26 cellular contexts compared by ENCODE assay signal in the genomic region with DNA sequence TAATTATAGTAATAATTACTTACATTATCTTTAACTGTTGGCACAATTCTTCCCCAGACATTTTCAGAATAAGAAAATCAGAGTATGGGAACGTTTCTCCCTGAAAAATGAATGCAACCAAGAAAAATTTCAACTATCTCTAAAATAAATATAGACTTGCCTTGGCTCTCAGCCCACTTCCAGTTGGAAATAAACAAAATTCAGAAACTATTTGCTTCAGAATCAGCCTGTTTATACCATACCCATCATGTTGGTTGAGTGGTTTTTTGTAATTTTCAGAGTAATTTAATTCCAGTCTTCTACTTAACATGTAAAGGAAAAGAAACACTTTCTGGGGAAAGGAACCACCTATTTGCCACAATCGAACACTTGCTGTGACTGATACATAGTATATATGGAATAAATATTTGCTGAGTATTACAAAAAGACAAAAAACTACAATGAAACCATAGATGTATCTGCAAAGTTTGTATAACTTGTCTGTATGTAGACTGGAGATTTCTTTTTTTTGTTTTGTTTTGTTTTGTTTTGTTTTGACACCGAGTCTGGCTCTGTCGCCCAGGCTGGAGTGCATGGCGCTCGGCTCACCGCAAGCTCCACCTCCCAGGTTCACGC.
A peak's percentile ranks its signal among the peaks of the same experiment; 100 is the strongest.
DNase-seq lines count a peak whose midpoint lies in the region; ATAC-seq and TF ChIP-seq lines count a peak whose summit lies in the region.
"Had no signal": no experiment of that assay in that cellular context is flagged by ENCODE, and none has a peak within 500 bp of the region (broad histone marks: within the 10 kb centered on the region; RNA-seq: fewer than 3 reads in every experiment).

No MANE protein-coding gene starts in this region.

- H3K27ac ChIP-seq in IMR-90 (ENCODE audit: insufficient read depth, low read length), result peak overlapping the region; percentile 82
- no peak overlapping the region for H3K27ac ChIP-seq in left ventricle myocardium inferior (replicated peaks)
- H3K27ac ChIP-seq: colonic mucosa, skin epidermis had no signal

- H3K27me3 Mint-ChIP-seq in activated CD8-positive, alpha-beta T cell treated with anti-CD3 and anti-CD28 coated beads, Interleukin-2, amount 10 ng/mL, durations not matched to agents 7 days and 5 days (ENCODE audit: low read depth), result no peaks in the 10 kb centered on the region
- no peaks in the 10 kb centered on the region for H3K27me3 Mint-ChIP-seq in endothelial cell (ENCODE audit: unreplicated experiment)
- H3K27me3 Mint-ChIP-seq: memory B cell had no signal

- H4K8ac ChIP-seq in IMR-90 (ENCODE audit: low read depth in 2 of 2, low read length in 2 of 2), result peak overlapping the region; percentile 88 to 89

- no peak overlapping the region for H3K27ac Mint-ChIP-seq in activated CD8-positive, alpha-beta T cell treated with anti-CD3 and anti-CD28 coated beads, Interleukin-2, amount 10 ng/mL, durations not matched to agents 7 days and 5 days
- no peak overlapping the region for H3K27ac Mint-ChIP-seq in endothelial cell (ENCODE audit: unreplicated experiment)
- H3K27ac Mint-ChIP-seq: memory B cell; naive thymus-derived CD8-positive, alpha-beta T cell; T-helper 1 cell treated with Interleukin-12 subunit alpha and Interleukin-12 subunit beta and Interleukin-4 antibody, amounts not matched to agents 30 μg/mL and 1 μg/mL, for 36 hours; type B pancreatic cell had no signal

- peak overlapping the region; percentile 98 for H3K4ac ChIP-seq in IMR-90 (ENCODE audit: low read depth, low read length)

- no peak overlapping the region for H2AK9ac ChIP-seq in IMR-90 (replicated peaks; ENCODE audit: low read depth, low read length, poor library complexity)

- H3K18ac ChIP-seq in IMR-90 (ENCODE audit: low read depth, low read length), result peak overlapping the region; percentile 99

- H2AK5ac ChIP-seq in IMR-90 (ENCODE audit: low read depth, low read length), result peak overlapping the region; percentile 96; the same call in 1 of the 2 replicates

- H3K4me1 ChIP-seq in IMR-90 (ENCODE audit: control insufficient read depth, insufficient read depth, low read length), result peaks cover 12% of the 10 kb centered on the region
- no peaks in the 10 kb centered on the region for H3K4me1 ChIP-seq in left ventricle myocardium inferior
- H3K4me1 ChIP-seq: colonic mucosa had no signal

- DNase-seq in AG20443 (ENCODE audit: low spot score) (peak; percentile 15), IMR-90 (peak; percentile 81), choroid plexus epithelial cell (ENCODE audit: low read depth) (peak; percentile 82), non-pigmented ciliary epithelial cell (ENCODE audit: low read depth) (peak; percentile 49), endothelial cell (ENCODE audit: low spot score) (no peak), left ventricle myocardium inferior (no peak), DMS53 (lab: John Stamatoyannopoulos, UW) (no peak)
- DNase-seq in activated CD8-positive, alpha-beta T cell treated with anti-CD3 and anti-CD28 coated beads, Interleukin-2, amount 10 ng/mL, durations not matched to agents 7 days and 5 days, result no peak
- DNase-seq: activated CD4-positive, alpha-beta T cell treated with anti-CD3 and anti-CD28 coated beads, Interleukin-2, amount 50 U/mL, for 1 hour; activated naive CD4-positive, alpha-beta T cell; activated T-cell treated with anti-CD3 and anti-CD28 coated beads for 4 hours; aorta; C1 segment of cervical spinal cord; colonic mucosa; DMS 273 treated with DMSO at 0.1 percent for 48 hours; kidney glomerular epithelial cell; naive thymus-derived CD8-positive, alpha-beta T cell; NCI-H146; NCI-H748 treated with DMSO at 0.1 percent for 48 hours; posterior cingulate gyrus; Right ventricle myocardium superior; stimulated activated CD4-positive, alpha-beta T cell treated with anti-CD3 and anti-CD28 coated beads, Interleukin-4, amount 100 ng/mL, for 4 hours had no signal

- POLR2A ChIA-PET in IMR-90 (lab: Charles Lee; ENCODE audit: unreplicated experiment), result no interaction called here
- POLR2A ChIA-PET in activated CD8-positive, alpha-beta T cell treated with anti-CD3 and anti-CD28 coated beads, Interleukin-2, amount 10 ng/mL, durations not matched to agents 7 days and 5 days (lab: Charles Lee), result no interaction called here

- peak overlapping the region; percentile 36; the same call in 1 of the 2 replicates for H3K4me2 ChIP-seq in IMR-90 (ENCODE audit: low read depth, low read length)

- TF ChIP-seq CTCF in IMR-90 (conservative IDR thresholded peaks at IDR 0.05; ENCODE audit: low read depth, low read length), result no peak
- no peak for TF ChIP-seq CTCF in choroid plexus epithelial cell (conservative IDR thresholded peaks at IDR 0.05; ENCODE audit: low read depth, low read length)
- TF ChIP-seq CTCF in endothelial cell (IDR thresholded peaks at IDR 0.05; ENCODE audit: unreplicated experiment), result no peak
- TF ChIP-seq CTCF in left ventricle myocardium inferior (IDR thresholded peaks at IDR 0.05; ENCODE audit: borderline replicate concordance), result no peak

- no TSS peak for BruUV-seq in IMR-90 (replicated peaks; lab: Mats Ljungman, UMichigan)

- no peaks in the 10 kb centered on the region for H3K36me3 Mint-ChIP-seq in activated CD8-positive, alpha-beta T cell treated with anti-CD3 and anti-CD28 coated beads, Interleukin-2, amount 10 ng/mL, durations not matched to agents 7 days and 5 days (ENCODE audit: low read depth)
- no peaks in the 10 kb centered on the region for H3K36me3 Mint-ChIP-seq in endothelial cell (ENCODE audit: low read depth, unreplicated experiment)
- H3K36me3 Mint-ChIP-seq: memory B cell; naive thymus-derived CD8-positive, alpha-beta T cell; type B pancreatic cell had no signal

- no peaks in the 10 kb centered on the region for H3K9me3 Mint-ChIP-seq in activated CD8-positive, alpha-beta T cell treated with anti-CD3 and anti-CD28 coated beads, Interleukin-2, amount 10 ng/mL, durations not matched to agents 7 days and 5 days (ENCODE audit: insufficient read depth)
- H3K9me3 Mint-ChIP-seq in endothelial cell (ENCODE audit: unreplicated experiment), result no peaks in the 10 kb centered on the region
- H3K9me3 Mint-ChIP-seq: memory B cell; naive thymus-derived CD8-positive, alpha-beta T cell; T-helper 1 cell treated with Interleukin-12 subunit alpha and Interleukin-12 subunit beta and Interleukin-4 antibody, amounts not matched to agents 30 μg/mL and 1 μg/mL, for 36 hours; type B pancreatic cell had no signal

- peak overlapping the region; percentile 100 for H2BK20ac ChIP-seq in IMR-90 (ENCODE audit: low read depth, low read length)

- no peak overlapping the region for H3K4me3 ChIP-seq in IMR-90 (ENCODE audit: insufficient read depth, low read depth, low read length)
- H3K4me3 ChIP-seq in choroid plexus epithelial cell (ENCODE audit: low read depth, low read length), result no peak overlapping the region
- no peak overlapping the region for H3K4me3 ChIP-seq in left ventricle myocardium inferior
- H3K4me3 ChIP-seq: colonic mucosa, skin epidermis had no signal

- intact Hi-C loops in IMR-90 (cut with micrococcal nuclease), result no loop called here
- intact Hi-C loops in left ventricle myocardium inferior (cut with micrococcal nuclease), result no loop called here

- H3K79me1 ChIP-seq in IMR-90 (ENCODE audit: low read depth in 1 of 2, low read length in 2 of 2), result no peaks in the 10 kb centered on the region

- peak overlapping the region; percentile 94 for H2BK5ac ChIP-seq in IMR-90 (ENCODE audit: low read depth, low read length, poor library complexity, severe bottlenecking)

- CTCF ChIA-PET in IMR-90 (lab: Yijun Ruan, JAX), result interaction anchor here (0.6 kb wide), 1 partner anchor 19 kb away, joined by 4 read pairs; no protein-coding TSS in a partner anchor
- CTCF ChIA-PET in activated CD8-positive, alpha-beta T cell treated with anti-CD3 and anti-CD28 coated beads, Interleukin-2, amount 10 ng/mL, durations not matched to agents 7 days and 5 days (lab: Charles Lee), result no interaction called here

- H2BK120ac ChIP-seq in IMR-90 (ENCODE audit: low read depth, low read length), result peak overlapping the region; percentile 100

- H2AFZ ChIP-seq in IMR-90 (replicated peaks; ENCODE audit: low read length, poor library complexity), result no peak overlapping the region

- H3K23ac ChIP-seq in IMR-90 (ENCODE audit: low read depth, low read length), result peak overlapping the region; percentile 95; the same call in 1 of the 2 replicates

- ATAC-seq in IMR-90 (ENCODE audit: low read depth), result peak; percentile 85
- no peak for ATAC-seq in activated CD8-positive, alpha-beta T cell treated with anti-CD3 and anti-CD28 coated beads, Interleukin-2, amount 10 ng/mL, durations not matched to agents 7 days and 5 days
- ATAC-seq: naive thymus-derived CD8-positive, alpha-beta T cell had no signal

- in situ Hi-C loops in IMR-90 (cut with MboI; ENCODE audit: low sequenced_read_pairs), result no loop called here

- H3K9me1 ChIP-seq in IMR-90 (ENCODE audit: insufficient read depth, low read length), result 0 out of 2 replicates have a peak, but pooled peaks cover 2% of the 10 kb centered on the region

- WGBS in IMR-90 (ENCODE audit: extremely low coverage in 2 of 2, insufficient read length in 1 of 2), 2 experiments, result no CpG with 5 or more reads among the region's 8 CpGs

- no peaks in the 10 kb centered on the region for H4K20me1 ChIP-seq in IMR-90 (ENCODE audit: insufficient read depth, low read length)

- TF ChIP-seq POLR2A in IMR-90 (IDR thresholded peaks at IDR 0.05; ENCODE audit: low read depth, low read length), result no peak

- no peaks in the 10 kb centered on the region for H3K36me3 ChIP-seq in IMR-90 (ENCODE audit: control insufficient read depth, insufficient read depth, low read length)
- no peaks in the 10 kb centered on the region for H3K36me3 ChIP-seq in left ventricle myocardium inferior
- H3K36me3 ChIP-seq: colonic mucosa had no signal

- H4K91ac ChIP-seq in IMR-90 (ENCODE audit: insufficient read depth, low read depth, low read length), result peak overlapping the region; percentile 95

- dilution Hi-C loops in IMR-90 (cut with HindIII; ENCODE audit: low sequenced_read_pairs, unreplicated experiment), result no loop called here

- H3K14ac ChIP-seq in IMR-90 (replicated peaks; ENCODE audit: low read depth, low read length), result peak overlapping the region; percentile 97

- no peak overlapping the region for H3K9ac ChIP-seq in IMR-90 (ENCODE audit: low read depth, low read length)

- peak overlapping the region; percentile 77 for H4K5ac ChIP-seq in IMR-90 (ENCODE audit: low read depth, low read length)

- peak overlapping the region; percentile 66; the same call in 1 of the 2 replicates for H3K56ac ChIP-seq in IMR-90 (ENCODE audit: extremely low read depth, insufficient read depth, low read length)

- H3K27me3 ChIP-seq in IMR-90 (ENCODE audit: control insufficient read depth, insufficient read depth, low read length) (no peaks in the 10 kb centered on the region), left ventricle myocardium inferior (ENCODE audit: low read depth) (no peaks in the 10 kb centered on the region)
- H3K27me3 ChIP-seq: colonic mucosa had no signal

- H3K9me3 ChIP-seq in IMR-90 (ENCODE audit: control insufficient read depth, insufficient read depth, low read length) (no peaks in the 10 kb centered on the region), left ventricle myocardium inferior (replicated peaks) (no peaks in the 10 kb centered on the region)
- H3K9me3 ChIP-seq: colonic mucosa had no signal

- TF ChIP-seq RAD21 in IMR-90 (IDR thresholded peaks at IDR 0.05; ENCODE audit: low read length), result no peak

- H2BK15ac ChIP-seq in IMR-90 (ENCODE audit: low read depth, low read length), result peak overlapping the region; percentile 78; the same call in 1 of the 3 replicates

- no peak overlapping the region for H3K4me3 Mint-ChIP-seq in activated CD8-positive, alpha-beta T cell treated with anti-CD3 and anti-CD28 coated beads, Interleukin-2, amount 10 ng/mL, durations not matched to agents 7 days and 5 days
- H3K4me3 Mint-ChIP-seq in endothelial cell (ENCODE audit: unreplicated experiment), result no peak overlapping the region
- H3K4me3 Mint-ChIP-seq: memory B cell; naive thymus-derived CD8-positive, alpha-beta T cell; T-helper 1 cell treated with Interleukin-12 subunit alpha and Interleukin-12 subunit beta and Interleukin-4 antibody, amounts not matched to agents 30 μg/mL and 1 μg/mL, for 36 hours; type B pancreatic cell had no signal

- no peaks in the 10 kb centered on the region for H3K4me1 Mint-ChIP-seq in activated CD8-positive, alpha-beta T cell treated with anti-CD3 and anti-CD28 coated beads, Interleukin-2, amount 10 ng/mL, durations not matched to agents 7 days and 5 days (ENCODE audit: low read depth)
- H3K4me1 Mint-ChIP-seq in endothelial cell (ENCODE audit: unreplicated experiment), result no peaks in the 10 kb centered on the region
- H3K4me1 Mint-ChIP-seq: memory B cell; naive thymus-derived CD8-positive, alpha-beta T cell had no signal

Comparison
In these comparisons a context has a peak if more than half of its experiments do, and no peak if none do; other contexts are left out.
1. DNase-seq: peak in AG20443 (single experiment), IMR-90 (single experiment), choroid plexus epithelial cell (single experiment) and non-pigmented ciliary epithelial cell (single experiment); none in activated CD8-positive, alpha-beta T cell treated with anti-CD3 and anti-CD28 coated beads, Interleukin-2, amount 10 ng/mL, durations not matched to agents 7 days and 5 days (single experiment), endothelial cell (single experiment), left ventricle myocardium inferior (single experiment) and DMS53 (single experiment).